1 cellular context compared by ENCODE assay signal in the genomic region with DNA sequence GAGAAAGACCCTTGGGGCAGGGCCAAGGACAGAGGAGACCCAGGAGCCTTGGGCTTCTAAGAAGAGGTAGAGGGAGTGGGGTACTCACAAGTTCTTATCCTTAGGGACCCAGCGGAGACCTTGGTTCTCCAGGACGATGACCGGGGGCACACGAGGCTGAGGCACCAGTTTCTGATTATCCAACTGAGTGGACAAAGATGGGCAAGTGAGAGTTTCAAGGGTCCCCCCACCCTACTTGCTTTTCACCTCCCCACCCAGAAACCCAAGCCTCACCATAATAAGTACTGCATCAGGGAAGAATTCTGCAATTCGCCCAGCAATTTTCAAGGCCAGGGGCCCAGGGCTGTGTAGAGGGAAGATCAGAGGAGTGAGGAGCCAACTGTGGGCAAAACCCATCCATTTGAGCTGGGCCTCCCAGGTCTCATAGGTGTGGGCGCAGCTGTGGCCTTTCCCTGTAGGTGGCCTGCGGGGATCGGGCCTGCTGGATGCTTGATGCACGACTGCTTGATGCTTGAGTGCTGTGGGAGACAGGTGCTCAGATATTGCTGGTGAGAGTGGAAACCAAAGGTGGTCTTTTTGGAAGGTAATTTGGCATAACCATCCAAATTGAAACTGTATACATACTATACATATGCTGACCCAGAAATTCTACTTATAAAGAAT.
TF ChIP-seq lines count a peak whose summit lies in the region.

No MANE protein-coding gene starts in this region.

TF ChIP-seq in H1, 55 proteins besides CTCF, POLR2A, EP300 and RAD21:
- no peak for TF ChIP-seq FOSL1 (IDR thresholded peaks at IDR 0.05; ENCODE audit: insufficient read depth, low read depth, low read length)
- no peak for TF ChIP-seq BACH1 (IDR thresholded peaks at IDR 0.05; ENCODE audit: low read length)
- no peak for TF ChIP-seq POU5F1 (IDR thresholded peaks at IDR 0.05; ENCODE audit: low read depth, low read length)
- no peak for TF ChIP-seq SRF (IDR thresholded peaks at IDR 0.05; ENCODE audit: low read depth, low read length)
- no peak for TF ChIP-seq SIX5 (IDR thresholded peaks at IDR 0.05; ENCODE audit: low read depth, low read length)
- TF ChIP-seq SUZ12 (IDR thresholded peaks at IDR 0.05; ENCODE audit: low read length), result no peak
- TF ChIP-seq KDM4A (IDR thresholded peaks at IDR 0.05; ENCODE audit: low read depth, low read length, severe bottlenecking), result no peak
- no peak for TF ChIP-seq GTF2F1 (IDR thresholded peaks at IDR 0.05; ENCODE audit: borderline replicate concordance, low read depth, low read length)
- no peak for TF ChIP-seq MAFK (IDR thresholded peaks at IDR 0.05; ENCODE audit: low read depth, low read length)
- TF ChIP-seq ASH2L (IDR thresholded peaks at IDR 0.05; ENCODE audit: low read length), result no peak
